ENCODE assay signal across 35 cellular contexts in the genomic region with DNA sequence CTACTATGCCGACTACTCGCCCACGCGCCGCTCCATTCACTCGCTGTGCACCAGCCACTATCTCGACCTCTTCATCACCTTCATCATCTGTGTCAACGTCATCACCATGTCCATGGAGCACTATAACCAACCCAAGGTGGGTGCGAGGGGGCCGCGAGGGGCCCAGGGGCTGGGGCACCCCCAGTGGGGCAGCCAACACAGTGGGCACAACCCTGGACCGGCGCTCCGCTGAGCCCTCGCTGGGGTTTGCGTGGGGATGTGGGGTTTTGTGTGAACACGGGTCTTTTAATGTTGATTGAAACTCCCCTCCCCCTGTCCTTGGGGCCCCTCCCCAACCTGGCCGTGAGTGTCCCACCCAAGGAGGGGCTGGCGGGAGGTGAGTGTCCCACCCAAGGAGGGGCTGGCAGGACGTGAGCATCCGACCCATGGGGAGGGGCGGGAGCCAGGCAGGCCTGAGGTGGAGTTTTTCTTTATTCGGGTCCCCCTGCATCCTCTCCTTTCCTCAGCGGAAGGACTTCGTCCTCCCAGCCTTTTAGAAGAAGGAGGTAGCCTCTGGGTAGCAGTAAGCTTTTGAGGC. TPM values are rescaled to one million over a fixed set of nuclear protein-coding genes. Genes with fewer than 3 reads are reported as not detected.
"Had no signal": no experiment of that assay in that cellular context is flagged by ENCODE, and none has a peak within 500 bp of the region (broad histone marks: within the 10 kb centered on the region; RNA-seq: fewer than 3 reads in every experiment).

No MANE protein-coding gene starts in this region.

- H3K36me3 ChIP-seq: neural progenitor cell, neutrophil, pancreas, prostate gland, right atrium auricular region, spleen, transverse colon, upper lobe of right lung, uterus had no signal

- H3K9me3 Mint-ChIP-seq: naive thymus-derived CD4-positive, alpha-beta T cell; natural killer cell; nephron; neural progenitor cell; stimulated activated memory B cell treated with anti-CD40 and anti-IgM and Interleukin-4, amounts not matched to agents 10 μg/mL and 1 μg/mL and 100 μg/mL, for 72 hours; stimulated activated naive CD8-positive, alpha-beta T cell treated with anti-CD3 and anti-CD28 coated beads, Interleukin-15, amount 100 ng/mL, for 72 hours; type B pancreatic cell had no signal

- H3K9me3 ChIP-seq: neutrophil, pancreas, prostate gland, right atrium auricular region, spleen, suprapubic skin, testis, tibial artery, transverse colon, upper lobe of right lung, uterus had no signal

- H3K4me3 Mint-ChIP-seq: naive thymus-derived CD4-positive, alpha-beta T cell; natural killer cell; nephron; neural progenitor cell; stimulated activated memory B cell treated with anti-CD40 and anti-IgM and Interleukin-4, amounts not matched to agents 10 μg/mL and 1 μg/mL and 100 μg/mL, for 72 hours; stimulated activated naive CD8-positive, alpha-beta T cell treated with anti-CD3 and anti-CD28 coated beads, Interleukin-15, amount 100 ng/mL, for 72 hours; type B pancreatic cell had no signal

- H3K4me3 ChIP-seq: neural progenitor cell, pancreas, prostate gland, right atrium auricular region, skin epidermis, smooth muscle cell, spleen, suprapubic skin, testis, tibial artery, transverse colon, upper lobe of right lung, uterus had no signal

- H3K27ac ChIP-seq: neural progenitor cell, neutrophil, pancreas, prostate gland, right atrium auricular region, skin epidermis, spleen, suprapubic skin, testis, tibial artery, transverse colon, upper lobe of right lung, uterus had no signal

- H3K9ac ChIP-seq: neural progenitor cell had no signal

- H2AFZ ChIP-seq: neural progenitor cell had no signal

- H3K27ac Mint-ChIP-seq: natural killer cell; nephron; neural progenitor cell; stimulated activated memory B cell treated with anti-CD40 and anti-IgM and Interleukin-4, amounts not matched to agents 10 μg/mL and 1 μg/mL and 100 μg/mL, for 72 hours; type B pancreatic cell had no signal

- H3K27me3 ChIP-seq: neural progenitor cell, neutrophil, pancreas, right atrium auricular region, testis, tibial artery, transverse colon, upper lobe of right lung, uterus had no signal

- DNase-seq: naive thymus-derived CD4-positive, alpha-beta T cell; natural killer cell; nucleus accumbens; pancreas; retina; spleen; stimulated activated CD4-positive, alpha-beta T cell treated with anti-CD3 and anti-CD28 coated beads, Interleukin-12 subunit alpha, Interleukin-12 subunit beta, amount 100 ng/mL, for 4 hours; stimulated activated CD4-positive, alpha-beta T cell treated with anti-CD3 and anti-CD28 coated beads, Interleukin-1b, Interleukin-23, amount 100 ng/mL, for 48 hours; stimulated activated CD4-positive, alpha-beta T cell treated with anti-CD3 and anti-CD28 coated beads, Interleukin-4, amount 100 ng/mL, for 1 hour; stimulated activated CD4-positive, alpha-beta T cell treated with anti-CD3 and anti-CD28 coated beads, Interleukin-4, amount 100 ng/mL, for 4 hours; stimulated activated CD8-positive, alpha-beta memory T cell treated with anti-CD3 and anti-CD28 coated beads, Interleukin-4, amount 100 ng/mL, for 48 hours; stimulated activated naive CD4-positive, alpha-beta T cell; stimulated activated naive CD8-positive, alpha-beta T cell treated with anti-CD3 and anti-CD28 coated beads, Interleukin-15, amount 100 ng/mL, for 72 hours; stimulated activated naive CD8-positive, alpha-beta T cell treated with anti-CD3 and anti-CD28 coated beads, Interleukin-15, Interleukin-2, amounts not matched to agents 100 U/mL and 50 U/mL, for 24 hours; substantia nigra; testis; tibial artery; transverse colon; upper lobe of right lung; uterus had no signal

- FAIRE-seq: pancreas had no signal

- H3K36me3 Mint-ChIP-seq: naive thymus-derived CD4-positive, alpha-beta T cell; natural killer cell; neural progenitor cell; stimulated activated memory B cell treated with anti-CD40 and anti-IgM and Interleukin-4, amounts not matched to agents 10 μg/mL and 1 μg/mL and 100 μg/mL, for 72 hours; type B pancreatic cell had no signal

- H3K4me1 Mint-ChIP-seq: nephron; neural progenitor cell; stimulated activated memory B cell treated with anti-CD40 and anti-IgM and Interleukin-4, amounts not matched to agents 10 μg/mL and 1 μg/mL and 100 μg/mL, for 72 hours; stimulated activated naive CD8-positive, alpha-beta T cell treated with anti-CD3 and anti-CD28 coated beads, Interleukin-15, amount 100 ng/mL, for 72 hours had no signal

- ATAC-seq: naive thymus-derived CD4-positive, alpha-beta T cell; natural killer cell; pancreas; sciatic nerve; stimulated activated memory B cell treated with anti-CD40 and anti-IgM and Interleukin-4, amounts not matched to agents 10 μg/mL and 1 μg/mL and 100 μg/mL, for 72 hours; stimulated activated naive CD8-positive, alpha-beta T cell treated with anti-CD3 and anti-CD28 coated beads, Interleukin-15, amount 100 ng/mL, for 72 hours; stimulated activated naive CD8-positive, alpha-beta T cell treated with anti-CD3 and anti-CD28 coated beads, Interleukin-15, Interleukin-2, amounts not matched to agents 100 U/mL and 50 U/mL, for 24 hours; upper lobe of right lung had no signal

- H3K4me1 ChIP-seq: neural progenitor cell, pancreas, prostate gland, right atrium auricular region, spleen, suprapubic skin, testis, tibial artery, transverse colon, upper lobe of right lung, uterus had no signal

- H3K4me2 ChIP-seq: neural progenitor cell, smooth muscle cell had no signal

- H3K27me3 Mint-ChIP-seq: naive thymus-derived CD4-positive, alpha-beta T cell; stimulated activated naive CD8-positive, alpha-beta T cell treated with anti-CD3 and anti-CD28 coated beads, Interleukin-15, amount 100 ng/mL, for 72 hours; type B pancreatic cell had no signal

RNA-seq across cellular contexts. Expression of a gene that starts 11.2 kb away (rescaled TPM):
- total RNA-seq: naive thymus-derived CD4-positive, alpha-beta T cell; osteocyte; prostate gland; pulmonary artery endothelial cell; right atrium auricular region; smooth muscle cell; urinary bladder had no signal
- polyA plus RNA-seq: naive thymus-derived CD4-positive, alpha-beta T cell; neural cell; smooth muscle cell; spleen had no signal

RNA-seq across cellular contexts. Expression of a gene that starts 16.1 kb away (rescaled TPM):
- total RNA-seq: osteocyte, pulmonary artery endothelial cell, smooth muscle cell had no signal
- polyA plus RNA-seq: naive thymus-derived CD4-positive, alpha-beta T cell; neural cell; smooth muscle cell had no signal

RNA-seq across cellular contexts. Expression of a gene that starts 26.6 kb away (rescaled TPM):
- total RNA-seq: osteocyte, pulmonary artery endothelial cell, smooth muscle cell had no signal
- polyA plus RNA-seq: naive thymus-derived CD4-positive, alpha-beta T cell; neural cell; smooth muscle cell had no signal

RNA-seq across cellular contexts. Expression of a gene that starts 42.0 kb away (rescaled TPM):
- total RNA-seq: naive thymus-derived CD4-positive, alpha-beta T cell; osteocyte; pulmonary artery endothelial cell; smooth muscle cell had no signal
- polyA plus RNA-seq: naive thymus-derived CD4-positive, alpha-beta T cell; neural cell; smooth muscle cell had no signal
